In genomic region chr1:67688526-67689219, GRCh38 we compare ENCODE assay signal across 11 cellular contexts. TPM values are rescaled to one million over a fixed set of nuclear protein-coding genes. Genes with fewer than 3 reads are reported as not detected.
A peak's percentile ranks its signal among the peaks of the same experiment; 100 is the strongest.
DNase-seq lines count a peak whose midpoint lies in the region; ATAC-seq and TF ChIP-seq lines count a peak whose summit lies in the region.
"Had no signal": no experiment of that assay in that cellular context is flagged by ENCODE, and none has a peak within 500 bp of the region (broad histone marks: within the 10 kb centered on the region; RNA-seq: fewer than 3 reads in every experiment).

No MANE protein-coding gene starts in this region.

- no peak overlapping the region for H3K4ac ChIP-seq in H9 (ENCODE audit: low read depth, low read length)

- no peak overlapping the region for H3K4me2 ChIP-seq in H9 (ENCODE audit: insufficient read depth, insufficient read length, low read length)

- DNase-seq in H9 (no peak), SKM-1 (lab: John Stamatoyannopoulos, UW; ENCODE audit: unreplicated experiment) (peak; percentile 30), foreskin keratinocyte (peak in 1 of 2 donors; percentile 55), GM19240 (ENCODE audit: insufficient read length, low spot score) (no peak), dedifferentiated amniotic fluid mesenchymal stem cell (ENCODE audit: extremely low spot score) (no peak), cerebellar nuclear complex (lab: John Stamatoyannopoulos, UW) (no peak)
- DNase-seq in activated CD4-positive, CD25-positive, alpha-beta regulatory T cell (lab: John Stamatoyannopoulos, UW) = no peak
- DNase-seq: NCI-H1105, SW 1271 had no signal

- H3K79me2 ChIP-seq in ACC112 (ENCODE audit: control insufficient read depth, insufficient read depth, low read length, unreplicated experiment) (peaks cover 20% of the 10 kb centered on the region), H9 (ENCODE audit: insufficient read depth, low read length) (no peaks in the 10 kb centered on the region)

- no peak overlapping the region for H2AFZ ChIP-seq in ACC112 (ENCODE audit: low read length, unreplicated experiment)
- H2AFZ ChIP-seq in H9 (ENCODE audit: low read length) = no peak overlapping the region

- H4K8ac ChIP-seq in H9 (replicated peaks; ENCODE audit: insufficient read length, low read depth, low read length) = no peak overlapping the region

- no peak overlapping the region for H2BK12ac ChIP-seq in H9 (ENCODE audit: insufficient read length, low read depth, low read length)

- peak overlapping the region in 2 of 3 experiments; percentile 17 to 71; a peak in 3 of 7 replicates for H3K27ac Mint-ChIP-seq in H9

- H2BK20ac ChIP-seq in H9 (ENCODE audit: low read depth, low read length, poor library complexity, severe bottlenecking) = no peak overlapping the region

- no peak for TF ChIP-seq CTCF in H9 (conservative IDR thresholded peaks at IDR 0.05)
- TF ChIP-seq CTCF in foreskin keratinocyte (conservative IDR thresholded peaks at IDR 0.05) = no peak

- no CpG with 5 or more reads among the region's 3 CpGs for WGBS in H9 (ENCODE audit: extremely low coverage, insufficient read length, low lambda C conversion rate)

- H3K14ac ChIP-seq in H9 (ENCODE audit: insufficient read depth, low read length) = no peak overlapping the region

- H3K4me1 Mint-ChIP-seq in H9 = peaks cover 26 to 30% of the 10 kb centered on the region in 2 experiments

- H3K79me1 ChIP-seq in H9 (ENCODE audit: insufficient read depth, low read depth, low read length, poor library complexity, severe bottlenecking) = no peaks in the 10 kb centered on the region

- H3K9me3 Mint-ChIP-seq in H9 = no peaks in the 10 kb centered on the region; a peak in 1 of 5 replicates

- H3K36me3 ChIP-seq in ACC112 (ENCODE audit: insufficient read depth, low read length) = peaks cover 16% of the 10 kb centered on the region
- H3K36me3 ChIP-seq: prostate gland had no signal

- no peak for ATAC-seq in foreskin keratinocyte

- H4K20me1 ChIP-seq in H9 (ENCODE audit: control insufficient read depth, insufficient read depth, insufficient read length) = no peaks in the 10 kb centered on the region

- no peak overlapping the region for H4K5ac ChIP-seq in H9 (ENCODE audit: insufficient read length, low read depth, low read length)

- H3K18ac ChIP-seq in H9 (ENCODE audit: insufficient read length, low read depth, low read length) = no peak overlapping the region

- no peaks in the 10 kb centered on the region for H3K27me3 Mint-ChIP-seq in H9 (ENCODE audit: low read depth)

- peaks cover 21% of the 10 kb centered on the region for H3K4me1 ChIP-seq in ACC112 (ENCODE audit: control insufficient read depth, insufficient read depth, low read length, unreplicated experiment)
- H3K4me1 ChIP-seq in H9 (ENCODE audit: insufficient read depth, low read length) = peaks cover 6% of the 10 kb centered on the region; the same call in 1 of the 2 replicates
- H3K4me1 ChIP-seq in foreskin keratinocyte = peaks cover 3% of the 10 kb centered on the region
- H3K4me1 ChIP-seq: prostate gland had no signal

- H3K9ac ChIP-seq in H9 (ENCODE audit: extremely low read depth, insufficient read length, low read length) = no peak overlapping the region

- H3K27ac ChIP-seq in ACC112 (ENCODE audit: low read depth, low read length) = peak overlapping the region; percentile 82
- no peak overlapping the region for H3K27ac ChIP-seq in H9 (ENCODE audit: insufficient read length, low read depth, low read length)
- peak overlapping the region; percentile 94 for H3K27ac ChIP-seq in foreskin keratinocyte
- H3K27ac ChIP-seq: prostate gland had no signal

- H3K27me3 ChIP-seq in ACC112 (ENCODE audit: insufficient read depth, low read length) (no peaks in the 10 kb centered on the region), H9 (ENCODE audit: insufficient read depth, low read length) (no peaks in the 10 kb centered on the region), foreskin keratinocyte (no peaks in the 10 kb centered on the region)

- no peak overlapping the region for H3T11ph ChIP-seq in H9 (ENCODE audit: low read length)

- H4K91ac ChIP-seq in H9 (ENCODE audit: insufficient read length, low read depth, low read length) = no peak overlapping the region

- no peak overlapping the region for H2BK15ac ChIP-seq in H9 (ENCODE audit: low read depth, low read length)

- H3K56ac ChIP-seq in H9 (ENCODE audit: insufficient read length, low read depth, low read length) = no peak overlapping the region

- H3K4me3 ChIP-seq in ACC112 (ENCODE audit: low read depth, low read length) = peak overlapping the region; percentile 82
- H3K4me3 ChIP-seq: prostate gland had no signal

- H3K9me3 ChIP-seq in H9 (ENCODE audit: control insufficient read depth, low read depth, low read length) = no peaks in the 10 kb centered on the region
- H3K9me3 ChIP-seq: prostate gland had no signal

- no peak overlapping the region; a peak in 1 of 5 replicates for H3K4me3 Mint-ChIP-seq in H9

- H3K36me3 Mint-ChIP-seq in H9 (ENCODE audit: insufficient read depth in 1 of 3, low read depth in 3 of 3) = peaks cover 3 to 18% (median 11%) of the 10 kb centered on the region in 3 experiments

- H3K23ac ChIP-seq in H9 (ENCODE audit: insufficient read length, low read depth, low read length) = no peak overlapping the region

- no peak overlapping the region for H2BK5ac ChIP-seq in H9 (ENCODE audit: insufficient read length, low read length)

- no peak overlapping the region for H2BK120ac ChIP-seq in H9 (ENCODE audit: low read depth, low read length, poor library complexity, severe bottlenecking)

- H3K23me2 ChIP-seq in H9 (ENCODE audit: insufficient read length, low read depth, low read length, poor library complexity, severe bottlenecking) = peaks cover 5% of the 10 kb centered on the region

- no peak overlapping the region for H2AK5ac ChIP-seq in H9 (ENCODE audit: insufficient read length, low read length)

RNA-seq across cellular contexts. Expression of gene GADD45A, which starts 3.7 kb away (rescaled TPM):
- total RNA-seq in H9 (2021) = 22.8 and 25.0 TPM in 2 replicates
- 99.9 and 107 TPM in 2 replicates for total RNA-seq in foreskin keratinocyte
- 115 and 131 TPM in 2 replicates for polyA plus RNA-seq in foreskin keratinocyte
